Comparison of ENCODE assay signal across 8 cellular contexts in the genomic region with DNA sequence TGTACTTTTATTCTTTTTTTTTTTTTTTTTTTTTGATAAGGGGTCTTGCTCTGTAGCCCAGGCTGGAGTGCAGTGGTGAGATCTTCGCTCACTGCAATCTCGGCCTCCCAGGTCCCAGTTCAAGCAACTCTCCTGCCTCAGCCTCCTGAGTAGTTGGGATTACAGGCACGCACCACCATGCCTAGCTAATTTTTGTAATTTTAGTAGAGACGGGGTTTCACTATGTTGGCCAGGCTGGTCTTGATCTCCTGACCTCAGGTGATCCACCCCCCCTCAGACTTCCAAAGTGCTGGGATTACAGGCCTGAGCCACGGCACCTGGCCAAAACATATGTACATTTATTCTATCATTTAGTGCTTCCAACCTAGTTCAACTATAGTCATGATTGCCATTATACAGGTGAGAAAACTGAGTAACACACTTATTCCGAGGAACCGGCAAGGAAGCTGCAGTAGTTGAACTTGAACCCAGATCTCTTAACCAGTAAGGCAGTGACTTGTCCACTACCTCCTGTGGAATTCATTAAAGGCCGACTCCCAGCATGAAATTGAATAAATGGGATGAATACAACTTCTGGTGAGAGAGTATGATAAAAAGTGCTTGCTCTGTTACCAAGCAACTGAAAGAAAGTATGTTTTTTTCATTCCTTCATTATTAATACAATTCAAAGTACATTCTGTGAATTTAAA. TPM values are rescaled to one million over a fixed set of nuclear protein-coding genes. Genes with fewer than 3 reads are reported as not detected.
A peak's percentile ranks its signal among the peaks of the same experiment; 100 is the strongest.
DNase-seq lines count a peak whose midpoint lies in the region; ATAC-seq and TF ChIP-seq lines count a peak whose summit lies in the region.

No MANE protein-coding gene starts in this region.

- H3K36me3 ChIP-seq in right atrium auricular region (no peaks in the 10 kb centered on the region), breast epithelium (no peaks in the 10 kb centered on the region), mucosa of stomach (ENCODE audit: control insufficient read depth, insufficient read depth, low read length) (no peaks in the 10 kb centered on the region), SJCRH30 (no peaks in the 10 kb centered on the region), mucosa of descending colon (ENCODE audit: low read depth) (no peaks in the 10 kb centered on the region)

- H3K9me3 ChIP-seq in right atrium auricular region (no peaks in the 10 kb centered on the region), breast epithelium (no peaks in the 10 kb centered on the region), mucosa of stomach (ENCODE audit: control insufficient read depth, low read length) (no peaks in the 10 kb centered on the region), SJCRH30 (replicated peaks) (no peaks in the 10 kb centered on the region), mucosa of descending colon (no peaks in the 10 kb centered on the region)

- H3K27me3 ChIP-seq in right atrium auricular region, result no peaks in the 10 kb centered on the region
- H3K27me3 ChIP-seq in breast epithelium, result no peaks in the 10 kb centered on the region
- no peaks in the 10 kb centered on the region for H3K27me3 ChIP-seq in mucosa of stomach (ENCODE audit: control insufficient read depth, insufficient read depth, low read length)
- no peaks in the 10 kb centered on the region for H3K27me3 ChIP-seq in SJCRH30

- TF ChIP-seq CTCF in right atrium auricular region (IDR thresholded peaks at IDR 0.05) (no peak), breast epithelium (IDR thresholded peaks at IDR 0.05) (no peak), mucosa of descending colon (IDR thresholded peaks at IDR 0.05) (no peak)

- ATAC-seq in Right ventricle myocardium inferior, result no peak
- no peak for ATAC-seq in HG02798 (IDR thresholded peaks at IDR 0.05; ENCODE audit: poor library complexity, unreplicated experiment)
- no peak for ATAC-seq in GM21723 (IDR thresholded peaks at IDR 0.05; ENCODE audit: unreplicated experiment)
- no peak for ATAC-seq in mucosa of descending colon

- H3K4me1 ChIP-seq in right atrium auricular region (peaks cover 0 to 16% of the 10 kb centered on the region in 2 donors), breast epithelium (no peaks in the 10 kb centered on the region), mucosa of stomach (ENCODE audit: control insufficient read depth, insufficient read depth, low read length) (no peaks in the 10 kb centered on the region), SJCRH30 (no peaks in the 10 kb centered on the region), mucosa of descending colon (ENCODE audit: low read depth) (no peaks in the 10 kb centered on the region)

- peak overlapping the region; percentile 78 for H3K9ac ChIP-seq in mucosa of stomach (ENCODE audit: low read length)

- intact Hi-C loops in Right ventricle myocardium inferior (cut with DNase I) (loop anchor here (1.0 to 10.0 kb wide), 3 partner anchors 53 to 200 kb away; a partner anchor contains a TSS), breast epithelium (cut with DNase I; ENCODE audit: low total_unique reads) (loop anchor here (5.0 kb wide), 1 partner anchor 102 kb away; no protein-coding TSS in a partner anchor), mucosa of descending colon (cut with DNase I, micrococcal nuclease) (loop anchor here (5.0 to 10.0 kb wide), 3 partner anchors 107 to 180 kb away; no protein-coding TSS in a partner anchor)

- H3K4me3 ChIP-seq in right atrium auricular region, result peak overlapping the region; percentile 64 to 91
- H3K4me3 ChIP-seq in breast epithelium, result peak overlapping the region; percentile 74 to 75 (median 75)
- peak overlapping the region; percentile 70 for H3K4me3 ChIP-seq in mucosa of stomach (ENCODE audit: low read length)
- H3K4me3 ChIP-seq in SJCRH30, result no peak overlapping the region
- no peak overlapping the region for H3K4me3 ChIP-seq in mucosa of descending colon

- DNase-seq in right atrium auricular region (ENCODE audit: low spot score), result no peak
- DNase-seq in Right ventricle myocardium inferior (ENCODE audit: missing footprints), result no peak
- DNase-seq in breast epithelium (ENCODE audit: low spot score in 2 of 2), result no peak
- DNase-seq in SJCRH30, result no peak
- no peak for DNase-seq in mucosa of descending colon

- no peak for TF ChIP-seq POLR2A in breast epithelium (IDR thresholded peaks at IDR 0.05)

- peak overlapping the region; percentile 95 to 99 for H3K27ac ChIP-seq in right atrium auricular region
- peak overlapping the region; percentile 97 to 99 for H3K27ac ChIP-seq in breast epithelium
- H3K27ac ChIP-seq in SJCRH30, result no peak overlapping the region

RNA-seq across cellular contexts. Expression of a gene that starts 0.8 kb away (rescaled TPM):
- total RNA-seq in right atrium auricular region (10 to 100 TPM; 33.1 to 39.7 TPM), Right ventricle myocardium inferior (57.1 TPM), breast epithelium (10 to 100 TPM; 45.4 to 81.2 (median 48.8) TPM), mucosa of descending colon (10 to 100 TPM; 40.3 to 84.1 (median 63.2) TPM)
- total RNA-seq in SJCRH30 (2014; rRNA removed; shearing (Covaris generic)), result 55.7 and 61.6 TPM in 2 replicates

Comparison
In these comparisons a context has a peak if more than half of its experiments do, and no peak if none do; other contexts are left out.
1. H3K4me3 ChIP-seq: peak in right atrium auricular region (2 of 2), breast epithelium (3 of 3) and mucosa of stomach (single experiment); none in SJCRH30 (single experiment) and mucosa of descending colon (single experiment).